In genomic region chr16:30370444-30371247, GRCh38 we compare ENCODE assay signal across 1 cellular context.
TF ChIP-seq lines count a peak whose summit lies in the region.

Gene TBC1D10B, minus strand, starts transcription at chr16:30370494. Its CDS starts 311 bp downstream, at chr16:30370183.

TF ChIP-seq in WTC11, 78 proteins besides CTCF, POLR2A, EP300 and RAD21 (continued from another document):
- no peak for TF ChIP-seq ZNF425 (CRISPR knock-in tag; conservative IDR thresholded peaks at IDR 0.05)
- no peak for TF ChIP-seq JAZF1 (CRISPR knock-in tag; IDR thresholded peaks at IDR 0.05)
- TF ChIP-seq ZNF317 (CRISPR knock-in tag; IDR thresholded peaks at IDR 0.05; ENCODE audit: borderline replicate concordance, low read depth) = no peak
- TF ChIP-seq ZMAT4 (CRISPR knock-in tag; IDR thresholded peaks at IDR 0.05) = no peak
- TF ChIP-seq FOXK1 (CRISPR knock-in tag; IDR thresholded peaks at IDR 0.05) = no peak
- no peak for TF ChIP-seq ZNF232 (CRISPR knock-in tag; IDR thresholded peaks at IDR 0.05)
- no peak for TF ChIP-seq RELA (CRISPR knock-in tag; IDR thresholded peaks at IDR 0.05; ENCODE audit: borderline replicate concordance)
- 0 out of 2 replicates have a peak, but pooled peaks have one; percentile 30 for TF ChIP-seq E2F5 (CRISPR knock-in tag; IDR thresholded peaks at IDR 0.05)
- no peak for TF ChIP-seq CDX4 (CRISPR knock-in tag; IDR thresholded peaks at IDR 0.05; ENCODE audit: borderline replicate concordance)
- TF ChIP-seq JUN (CRISPR knock-in tag; IDR thresholded peaks at IDR 0.05) = no peak
